ENCODE assay signal across 10 cellular contexts in the genomic region with DNA sequence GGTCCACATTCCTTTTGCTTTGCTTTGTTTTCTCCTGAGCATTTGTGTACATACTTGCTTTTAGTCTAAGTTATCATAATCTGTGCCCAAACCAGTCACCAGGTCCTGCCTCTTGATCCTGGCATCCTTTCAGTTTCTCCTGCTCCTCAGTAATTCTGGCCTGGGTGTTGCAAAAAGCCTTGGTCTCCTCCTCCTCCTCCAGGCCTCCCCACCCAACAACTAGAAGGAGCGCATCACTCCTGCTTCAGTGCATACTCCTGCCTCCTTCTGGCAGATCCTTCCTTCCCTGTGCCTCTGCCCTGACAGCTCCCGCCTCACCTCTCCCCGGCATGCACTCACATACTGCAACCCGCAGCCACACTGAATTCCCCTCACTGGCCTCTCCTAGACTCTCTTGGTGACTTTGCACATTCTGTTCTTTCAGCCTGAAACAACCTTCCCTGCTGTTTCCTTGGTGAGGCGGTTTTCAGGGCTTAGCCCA. TPM values are rescaled to one million over a fixed set of nuclear protein-coding genes. Genes with fewer than 3 reads are reported as not detected.
DNase-seq lines count a peak whose midpoint lies in the region; ATAC-seq and TF ChIP-seq lines count a peak whose summit lies in the region.
"Had no signal": no experiment of that assay in that cellular context is flagged by ENCODE, and none has a peak within 500 bp of the region (broad histone marks: within the 10 kb centered on the region; RNA-seq: fewer than 3 reads in every experiment).

No MANE protein-coding gene starts in this region.

- no peak overlapping the region for H2AFZ ChIP-seq in neural cell (ENCODE audit: low read depth, low read length)

- H3K9me2 ChIP-seq in neural cell (ENCODE audit: insufficient read depth, low read length), result no peaks in the 10 kb centered on the region

- H3K36me3 ChIP-seq in Peyer's patch, result no peaks in the 10 kb centered on the region
- H3K36me3 ChIP-seq in neural cell (ENCODE audit: insufficient read depth, low read length), result no peaks in the 10 kb centered on the region

- H3K4me2 ChIP-seq in neural cell (ENCODE audit: low read length), result no peak overlapping the region

- H3K27me3 ChIP-seq in Peyer's patch (no peaks in the 10 kb centered on the region), neural cell (ENCODE audit: insufficient read depth, low read depth, low read length) (no peaks in the 10 kb centered on the region)

- TF ChIP-seq POLR2A in Peyer's patch (IDR thresholded peaks at IDR 0.05), result no peak
- no peak for TF ChIP-seq POLR2A in GM18505 (IDR thresholded peaks at IDR 0.05; ENCODE audit: borderline replicate concordance, extremely low read depth, insufficient read depth, insufficient read length)

- H3K27ac ChIP-seq in Peyer's patch (peak overlapping the region; percentile 22 to 91 (median 74)), neural cell (ENCODE audit: low read length) (no peak overlapping the region)

- H3K9me3 ChIP-seq in Peyer's patch, result no peaks in the 10 kb centered on the region
- no peaks in the 10 kb centered on the region for H3K9me3 ChIP-seq in neural cell (ENCODE audit: low read length)

- TF ChIP-seq RAD21 in neural cell (conservative IDR thresholded peaks at IDR 0.05), result no peak

- TF ChIP-seq CTCF in Peyer's patch (IDR thresholded peaks at IDR 0.05) (no peak), fibroblast of the aortic adventitia (IDR thresholded peaks at IDR 0.05; ENCODE audit: insufficient read depth, low read length) (peak; percentile 41), neural cell (IDR thresholded peaks at IDR 0.05; ENCODE audit: poor library complexity, severe bottlenecking) (peak; percentile 32)

- no peak for ATAC-seq in GM18505 (IDR thresholded peaks at IDR 0.05; ENCODE audit: unreplicated experiment)
- ATAC-seq in HG02571 (IDR thresholded peaks at IDR 0.05; ENCODE audit: unreplicated experiment), result no peak

- H3K4me1 ChIP-seq in Peyer's patch, result peaks cover 0 to 18% (median 9%) of the 10 kb centered on the region in 4 donors

- no peaks in the 10 kb centered on the region for H4K20me1 ChIP-seq in neural cell (ENCODE audit: insufficient read depth)

- no peak for TF ChIP-seq EP300 in neural cell (conservative IDR thresholded peaks at IDR 0.05; ENCODE audit: poor library complexity, severe bottlenecking)

- peaks cover 36% of the 10 kb centered on the region for H3K79me2 ChIP-seq in neural cell (replicated peaks; ENCODE audit: insufficient read depth, low read length)

- H3K9ac ChIP-seq in neural cell (ENCODE audit: low read length), result no peak overlapping the region

- DNase-seq in AG08395 (ENCODE audit: low spot score) (peak; percentile 73), Peyer's patch (peak in 1 of 3 donors; percentile 59), fibroblast of the aortic adventitia (ENCODE audit: low read depth) (peak; percentile 88), HK-2 (ENCODE audit: unreplicated experiment) (no peak), dedifferentiated amniotic fluid mesenchymal stem cell (ENCODE audit: extremely low spot score) (no peak)
- DNase-seq: CD4-positive, CD25-positive, alpha-beta regulatory T cell had no signal

- H3K4me3 ChIP-seq in Peyer's patch, result peak overlapping the region in 1 of 4 donors; percentile 72
- peak overlapping the region; percentile 10 for H3K4me3 ChIP-seq in fibroblast of the aortic adventitia (ENCODE audit: low read depth, low read length)
- H3K4me3 ChIP-seq in neural cell (ENCODE audit: low read length), result peak overlapping the region; percentile 95

- H3F3A ChIP-seq in neural cell (ENCODE audit: insufficient read depth, low read length, poor library complexity, severe bottlenecking), result no peaks in the 10 kb centered on the region

TF ChIP-seq in neural cell, 6 proteins besides CTCF, POLR2A, EP300 and RAD21:
- TF ChIP-seq EZH2 (IDR thresholded peaks at IDR 0.05; ENCODE audit: borderline replicate concordance, insufficient read depth, low read length, poor library complexity, severe bottlenecking), result no peak

RNA-seq across cellular contexts. Expression of a gene that starts 2.3 kb away (rescaled TPM):
- total RNA-seq in Peyer's patch (10 to 100 TPM in 2 of 4 donors, 1 to 10 TPM in 2; 1.6 to 44.6 (median 8.3) TPM), fibroblast of the aortic adventitia (ENCODE audit: low replicate concordance) (10.8 and 17.7 TPM in 2 replicates)
- 21.7 and 24.5 TPM in 2 replicates for polyA plus RNA-seq in neural cell
- polyA minus RNA-seq in neural cell, result 40.3 and 42.4 TPM in 2 replicates
- total RNA-seq: activated CD8-positive, alpha-beta memory T cell treated with anti-CD3 and anti-CD28 coated beads for 36 hours; CD4-positive, CD25-positive, alpha-beta regulatory T cell had no signal
- polyA plus RNA-seq: CD4-positive, CD25-positive, alpha-beta regulatory T cell had no signal

RNA-seq across cellular contexts. Expression of a gene that starts 34.4 kb away (rescaled TPM):
- total RNA-seq in Peyer's patch (10 to 100 TPM; 19.8 to 40.4 (median 25.8) TPM), fibroblast of the aortic adventitia (ENCODE audit: low replicate concordance) (14.1 and 20.5 TPM in 2 replicates)
- polyA plus RNA-seq in neural cell, result 18.3 and 20.2 TPM in 2 replicates
- polyA minus RNA-seq in neural cell, result 23.5 and 29.9 TPM in 2 replicates

RNA-seq across cellular contexts. Expression of a gene that starts 58.2 kb away (rescaled TPM):
- total RNA-seq in Peyer's patch (100 to 1,000 TPM; 128 to 216 (median 173) TPM), fibroblast of the aortic adventitia (ENCODE audit: low replicate concordance) (89.5 and 161 TPM in 2 replicates)
- 704 and 745 TPM in 2 replicates for polyA plus RNA-seq in neural cell
- polyA minus RNA-seq in neural cell, result 75.0 and 126 TPM in 2 replicates

Comparison
In these comparisons a context has a peak if more than half of its experiments do, and no peak if none do; other contexts are left out.
1. DNase-seq: peak in AG08395 (single experiment) and fibroblast of the aortic adventitia (single experiment); none in HK-2 (single experiment) and dedifferentiated amniotic fluid mesenchymal stem cell (single experiment).
2. CTCF ChIP-seq: peak in fibroblast of the aortic adventitia (single experiment) and neural cell (single experiment); none in Peyer's patch (0 of 6).